ENCODE assay signal across 9 cellular contexts in genomic region chr9:71685394-71685793, GRCh38.
DNase-seq lines count a peak whose midpoint lies in the region; TF ChIP-seq lines count a peak whose summit lies in the region.
"Had no signal": no experiment of that assay in that cellular context is flagged by ENCODE, and none has a peak within 500 bp of the region (broad histone marks: within the 10 kb centered on the region; RNA-seq: fewer than 3 reads in every experiment).

No MANE protein-coding gene starts in this region.

- H3K4me3 ChIP-seq in Peyer's patch (no peak overlapping the region), ascending aorta (no peak overlapping the region)

- H3K27ac ChIP-seq in Peyer's patch (peak overlapping the region in 1 of 4 donors; percentile 43), ascending aorta (no peak overlapping the region)

- H3K4me1 ChIP-seq in Peyer's patch (peaks cover 0 to 20% (median 0%) of the 10 kb centered on the region in 4 donors), ascending aorta (peaks cover 2 to 10% of the 10 kb centered on the region in 2 donors)

- TF ChIP-seq POLR2A in Peyer's patch (IDR thresholded peaks at IDR 0.05), result no peak

- intact Hi-C loops in ascending aorta (cut with DNase I), result no loop called here

- peak in 2 of 3 experiments; percentile 0 to 15 for DNase-seq in stimulated activated CD4-positive, alpha-beta T cell treated with anti-CD3 and anti-CD28 coated beads, TNF-alpha, amount 100 ng/mL, for 4 hours (ENCODE audit: low read depth in 3 of 3)
- no peak for DNase-seq in stimulated activated CD4-positive, alpha-beta T cell treated with anti-CD3 and anti-CD28 coated beads, Interleukin-2, amount 100 ng/mL, for 48 hours
- DNase-seq in Peyer's patch (peak in 2 of 3 donors; percentile 35 to 62), dermis blood vessel endothelial cell (peak; percentile 50), NCI-H524 (lab: John Stamatoyannopoulos, UW) (no peak), cerebellum (ENCODE audit: low spot score) (no peak), ascending aorta (ENCODE audit: low spot score in 2 of 2) (no peak), NCI-H69 (lab: John Stamatoyannopoulos, UW) (no peak)
- DNase-seq: SIG-M5 had no signal

- peaks cover 0 to 44% (median 0%) of the 10 kb centered on the region in 3 donors for H3K36me3 ChIP-seq in Peyer's patch
- H3K36me3 ChIP-seq in ascending aorta, result peaks cover 19 to 20% of the 10 kb centered on the region in 2 donors

- no peaks in the 10 kb centered on the region for H3K27me3 ChIP-seq in Peyer's patch
- H3K27me3 ChIP-seq in ascending aorta, result no peaks in the 10 kb centered on the region

- TF ChIP-seq CTCF in Peyer's patch (IDR thresholded peaks at IDR 0.05) (no peak), ascending aorta (IDR thresholded peaks at IDR 0.05) (no peak)

- H3K9me3 ChIP-seq in Peyer's patch (no peaks in the 10 kb centered on the region), ascending aorta (no peaks in the 10 kb centered on the region)

Comparison
In these comparisons a context has a peak if more than half of its experiments do, and no peak if none do; other contexts are left out.
1. DNase-seq: peak in stimulated activated CD4-positive, alpha-beta T cell treated with anti-CD3 and anti-CD28 coated beads, TNF-alpha, amount 100 ng/mL, for 4 hours (2 of 3), Peyer's patch (2 of 3) and dermis blood vessel endothelial cell (single experiment); none in stimulated activated CD4-positive, alpha-beta T cell treated with anti-CD3 and anti-CD28 coated beads, Interleukin-2, amount 100 ng/mL, for 48 hours (0 of 2), NCI-H524 (0 of 2), cerebellum (single experiment), ascending aorta (0 of 2) and NCI-H69 (single experiment).